ENCODE assay signal across 3 cellular contexts in the genomic region with DNA sequence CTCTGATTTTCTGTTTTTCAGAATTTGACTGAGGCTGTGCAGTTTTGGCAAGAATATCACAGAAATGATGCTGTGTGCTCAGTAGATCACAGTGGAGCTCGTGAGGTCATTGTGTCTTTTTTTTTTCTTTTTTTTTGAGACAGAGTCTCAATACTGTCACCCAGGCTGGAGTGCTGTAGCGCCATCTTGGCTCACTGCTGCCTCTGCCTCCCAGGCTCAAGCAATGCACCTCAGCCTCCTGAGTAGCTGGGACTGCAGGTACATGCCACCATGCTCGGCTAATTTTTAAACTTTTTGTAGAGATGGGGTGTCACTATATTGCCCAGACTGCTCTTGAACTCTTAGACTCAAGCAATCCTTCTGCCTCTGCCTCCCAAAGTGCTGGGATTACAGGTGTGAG.
TF ChIP-seq lines count a peak whose summit lies in the region.

No MANE protein-coding gene starts in this region.

TF ChIP-seq in GM23338, 12 proteins besides CTCF, POLR2A, EP300 and RAD21 (continues in another document):
- TF ChIP-seq ZNF114 (CRISPR knock-in tag; IDR thresholded peaks at IDR 0.05) (no peak), STAT1 (IDR thresholded peaks at IDR 0.05; ENCODE audit: unreplicated experiment) (no peak), EZH2phosphoT487 (IDR thresholded peaks at IDR 0.05; ENCODE audit: unreplicated experiment) (no peak), CREB1 (CRISPR knock-in tag; IDR thresholded peaks at IDR 0.05; ENCODE audit: low read depth) (no peak)
- TF ChIP-seq, protein P1, sequence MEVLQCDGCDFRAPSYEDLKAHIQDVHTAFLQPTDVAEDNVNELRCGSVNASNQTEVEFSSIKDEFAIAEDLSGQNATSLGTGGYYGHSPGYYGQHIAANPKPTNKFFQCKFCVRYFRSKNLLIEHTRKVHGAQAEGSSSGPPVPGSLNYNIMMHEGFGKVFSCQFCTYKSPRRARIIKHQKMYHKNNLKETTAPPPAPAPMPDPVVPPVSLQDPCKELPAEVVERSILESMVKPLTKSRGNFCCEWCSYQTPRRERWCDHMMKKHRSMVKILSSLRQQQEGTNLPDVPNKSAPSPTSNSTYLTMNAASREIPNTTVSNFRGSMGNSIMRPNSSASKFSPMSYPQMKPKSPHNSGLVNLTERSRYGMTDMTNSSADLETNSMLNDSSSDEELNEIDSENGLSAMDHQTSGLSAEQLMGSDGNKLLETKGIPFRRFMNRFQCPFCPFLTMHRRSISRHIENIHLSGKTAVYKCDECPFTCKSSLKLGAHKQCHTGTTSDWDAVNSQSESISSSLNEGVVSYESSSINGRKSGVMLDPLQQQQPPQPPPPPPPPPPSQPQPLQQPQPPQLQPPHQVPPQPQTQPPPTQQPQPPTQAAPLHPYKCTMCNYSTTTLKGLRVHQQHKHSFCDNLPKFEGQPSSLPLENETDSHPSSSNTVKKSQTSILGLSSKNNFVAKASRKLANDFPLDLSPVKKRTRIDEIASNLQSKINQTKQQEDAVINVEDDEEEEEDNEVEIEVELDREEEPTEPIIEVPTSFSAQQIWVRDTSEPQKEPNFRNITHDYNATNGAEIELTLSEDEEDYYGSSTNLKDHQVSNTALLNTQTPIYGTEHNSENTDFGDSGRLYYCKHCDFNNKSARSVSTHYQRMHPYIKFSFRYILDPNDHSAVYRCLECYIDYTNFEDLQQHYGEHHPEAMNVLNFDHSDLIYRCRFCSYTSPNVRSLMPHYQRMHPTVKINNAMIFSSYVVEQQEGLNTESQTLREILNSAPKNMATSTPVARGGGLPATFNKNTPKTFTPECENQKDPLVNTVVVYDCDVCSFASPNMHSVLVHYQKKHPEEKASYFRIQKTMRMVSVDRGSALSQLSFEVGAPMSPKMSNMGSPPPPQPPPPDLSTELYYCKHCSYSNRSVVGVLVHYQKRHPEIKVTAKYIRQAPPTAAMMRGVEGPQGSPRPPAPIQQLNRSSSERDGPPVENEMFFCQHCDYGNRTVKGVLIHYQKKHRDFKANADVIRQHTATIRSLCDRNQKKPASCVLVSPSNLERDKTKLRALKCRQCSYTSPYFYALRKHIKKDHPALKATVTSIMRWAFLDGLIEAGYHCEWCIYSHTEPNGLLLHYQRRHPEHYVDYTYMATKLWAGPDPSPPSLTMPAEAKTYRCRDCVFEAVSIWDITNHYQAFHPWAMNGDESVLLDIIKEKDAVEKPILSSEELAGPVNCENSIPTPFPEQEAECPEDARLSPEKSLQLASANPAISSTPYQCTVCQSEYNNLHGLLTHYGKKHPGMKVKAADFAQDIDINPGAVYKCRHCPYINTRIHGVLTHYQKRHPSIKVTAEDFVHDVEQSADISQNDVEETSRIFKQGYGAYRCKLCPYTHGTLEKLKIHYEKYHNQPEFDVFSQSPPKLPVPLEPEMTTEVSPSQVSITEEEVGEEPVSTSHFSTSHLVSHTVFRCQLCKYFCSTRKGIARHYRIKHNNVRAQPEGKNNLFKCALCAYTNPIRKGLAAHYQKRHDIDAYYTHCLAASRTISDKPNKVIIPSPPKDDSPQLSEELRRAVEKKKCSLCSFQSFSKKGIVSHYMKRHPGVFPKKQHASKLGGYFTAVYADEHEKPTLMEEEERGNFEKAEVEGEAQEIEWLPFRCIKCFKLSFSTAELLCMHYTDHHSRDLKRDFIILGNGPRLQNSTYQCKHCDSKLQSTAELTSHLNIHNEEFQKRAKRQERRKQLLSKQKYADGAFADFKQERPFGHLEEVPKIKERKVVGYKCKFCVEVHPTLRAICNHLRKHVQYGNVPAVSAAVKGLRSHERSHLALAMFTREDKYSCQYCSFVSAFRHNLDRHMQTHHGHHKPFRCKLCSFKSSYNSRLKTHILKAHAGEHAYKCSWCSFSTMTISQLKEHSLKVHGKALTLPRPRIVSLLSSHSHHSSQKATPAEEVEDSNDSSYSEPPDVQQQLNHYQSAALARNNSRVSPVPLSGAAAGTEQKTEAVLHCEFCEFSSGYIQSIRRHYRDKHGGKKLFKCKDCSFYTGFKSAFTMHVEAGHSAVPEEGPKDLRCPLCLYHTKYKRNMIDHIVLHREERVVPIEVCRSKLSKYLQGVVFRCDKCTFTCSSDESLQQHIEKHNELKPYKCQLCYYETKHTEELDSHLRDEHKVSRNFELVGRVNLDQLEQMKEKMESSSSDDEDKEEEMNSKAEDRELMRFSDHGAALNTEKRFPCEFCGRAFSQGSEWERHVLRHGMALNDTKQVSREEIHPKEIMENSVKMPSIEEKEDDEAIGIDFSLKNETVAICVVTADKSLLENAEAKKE (CRISPR knock-in tag; IDR thresholded peaks at IDR 0.05), result no peak

TF ChIP-seq in IMR-90, 13 proteins besides CTCF, POLR2A, EP300 and RAD21:
- TF ChIP-seq MXI1 (IDR thresholded peaks at IDR 0.05; ENCODE audit: borderline replicate concordance, low read depth, low read length) (no peak), NFE2L2 (IDR thresholded peaks at IDR 0.05; ENCODE audit: low read depth, low read length) (no peak), MAZ (IDR thresholded peaks at IDR 0.05; ENCODE audit: borderline replicate concordance, low read depth, low read length) (no peak), RFX5 (IDR thresholded peaks at IDR 0.05; ENCODE audit: low read depth, low read length) (no peak), CEBPB (IDR thresholded peaks at IDR 0.05; ENCODE audit: low read depth, low read length) (no peak), SMC3 (IDR thresholded peaks at IDR 0.05; ENCODE audit: low read depth, low read length) (no peak)
- TF ChIP-seq, protein P2, sequence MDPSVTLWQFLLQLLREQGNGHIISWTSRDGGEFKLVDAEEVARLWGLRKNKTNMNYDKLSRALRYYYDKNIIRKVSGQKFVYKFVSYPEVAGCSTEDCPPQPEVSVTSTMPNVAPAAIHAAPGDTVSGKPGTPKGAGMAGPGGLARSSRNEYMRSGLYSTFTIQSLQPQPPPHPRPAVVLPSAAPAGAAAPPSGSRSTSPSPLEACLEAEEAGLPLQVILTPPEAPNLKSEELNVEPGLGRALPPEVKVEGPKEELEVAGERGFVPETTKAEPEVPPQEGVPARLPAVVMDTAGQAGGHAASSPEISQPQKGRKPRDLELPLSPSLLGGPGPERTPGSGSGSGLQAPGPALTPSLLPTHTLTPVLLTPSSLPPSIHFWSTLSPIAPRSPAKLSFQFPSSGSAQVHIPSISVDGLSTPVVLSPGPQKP (IDR thresholded peaks at IDR 0.05; ENCODE audit: borderline replicate concordance, low read depth, low read length), result no peak

TF ChIP-seq in H1, 55 proteins besides CTCF, POLR2A, EP300 and RAD21:
- TF ChIP-seq, protein P3, sequence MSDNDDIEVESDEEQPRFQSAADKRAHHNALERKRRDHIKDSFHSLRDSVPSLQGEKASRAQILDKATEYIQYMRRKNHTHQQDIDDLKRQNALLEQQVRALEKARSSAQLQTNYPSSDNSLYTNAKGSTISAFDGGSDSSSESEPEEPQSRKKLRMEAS (IDR thresholded peaks at IDR 0.05), result no peak
- TF ChIP-seq TAF1 (IDR thresholded peaks at IDR 0.05; ENCODE audit: low read depth, low read length), result no peak
- peak; percentile 51; the same call in 1 of the 2 replicates for TF ChIP-seq YY1 (IDR thresholded peaks at IDR 0.05; ENCODE audit: low read depth, low read length)
- TF ChIP-seq, protein P4, sequence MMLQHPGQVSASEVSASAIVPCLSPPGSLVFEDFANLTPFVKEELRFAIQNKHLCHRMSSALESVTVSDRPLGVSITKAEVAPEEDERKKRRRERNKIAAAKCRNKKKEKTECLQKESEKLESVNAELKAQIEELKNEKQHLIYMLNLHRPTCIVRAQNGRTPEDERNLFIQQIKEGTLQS (IDR thresholded peaks at IDR 0.05; ENCODE audit: insufficient read depth, low read depth, low read length), result no peak
